14 cellular contexts compared by ENCODE assay signal in the genomic region with DNA sequence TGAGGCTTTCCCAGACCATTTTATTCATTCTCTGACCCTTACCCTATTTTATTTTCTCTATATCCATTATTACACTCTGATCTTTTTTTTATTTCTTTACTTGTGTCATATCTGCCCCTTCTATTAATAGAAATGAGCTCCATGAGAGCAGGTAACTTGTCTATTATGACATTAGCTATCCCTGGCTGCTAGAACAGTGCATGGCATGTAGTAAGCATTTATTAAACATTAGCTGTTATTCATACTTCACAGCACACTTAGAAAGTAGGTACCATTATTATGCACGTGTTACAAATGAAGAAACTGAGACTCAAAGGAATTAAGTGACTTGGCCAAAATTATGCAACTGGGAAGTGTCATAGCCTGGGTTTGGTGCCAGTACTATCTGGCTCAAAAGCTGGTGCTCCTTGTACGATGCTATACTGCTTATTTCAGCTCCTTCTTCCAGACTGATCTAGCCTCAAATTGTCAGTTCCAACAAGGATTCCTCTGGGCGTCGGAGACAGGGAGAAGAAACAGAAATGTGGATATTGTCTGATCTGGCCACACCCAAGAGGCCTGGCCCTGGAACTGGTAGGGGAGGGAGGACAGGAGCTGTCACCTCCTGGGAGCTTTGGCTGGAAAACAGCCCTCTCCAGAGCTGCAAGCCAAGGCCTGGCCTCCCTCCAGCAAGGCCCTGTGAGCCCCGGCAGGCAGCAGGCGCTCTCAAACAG. TPM values are rescaled to one million over a fixed set of nuclear protein-coding genes. Genes with fewer than 3 reads are reported as not detected.
DNase-seq lines count a peak whose midpoint lies in the region; ATAC-seq and TF ChIP-seq lines count a peak whose summit lies in the region.
"Had no signal": no experiment of that assay in that cellular context is flagged by ENCODE, and none has a peak within 500 bp of the region (broad histone marks: within the 10 kb centered on the region; RNA-seq: fewer than 3 reads in every experiment).

No MANE protein-coding gene starts in this region.

- CTCF ChIA-PET in HEK293 (lab: Yijun Ruan, JAX): interaction anchor here (0.6 to 2.1 kb wide), 6 partner anchors 21 to 294 kb away, joined by 3 to 7 read pairs (median 4); no protein-coding TSS in a partner anchor

- H3K4me1 ChIP-seq in HEK293 (ENCODE audit: control insufficient read depth, insufficient read depth, low read length) (no peaks in the 10 kb centered on the region), body of pancreas (peaks cover 5% of the 10 kb centered on the region), right cardiac atrium (ENCODE audit: control insufficient read depth, insufficient read depth, low read length) (no peaks in the 10 kb centered on the region), stomach smooth muscle (ENCODE audit: control insufficient read depth, insufficient read depth, low read length) (peaks cover 16% of the 10 kb centered on the region)

- no peak overlapping the region for H3K4me3 ChIP-seq in HEK293 (ENCODE audit: low read depth, low read length)
- H3K4me3 ChIP-seq in body of pancreas: no peak overlapping the region
- H3K4me3 ChIP-seq in right cardiac atrium (ENCODE audit: low read length): no peak overlapping the region
- H3K4me3 ChIP-seq in stomach smooth muscle (ENCODE audit: low read length in 2 of 2): peak overlapping the region in 1 of 2 donors; percentile 1
- H3K4me3 ChIP-seq: GM12878, ovary had no signal

- H3K36me3 Mint-ChIP-seq in activated T-cell treated with anti-CD3 and anti-CD28 coated beads, Interleukin-2, amount 50 U/mL, for 4 hours (ENCODE audit: insufficient read depth): no peaks in the 10 kb centered on the region
- H3K36me3 Mint-ChIP-seq: brain, type B pancreatic cell had no signal

- H3K9me3 Mint-ChIP-seq in activated T-cell treated with anti-CD3 and anti-CD28 coated beads, Interleukin-2, amount 50 U/mL, for 4 hours: no peaks in the 10 kb centered on the region
- H3K9me3 Mint-ChIP-seq: brain, type B pancreatic cell had no signal

- TF ChIP-seq POLR2A in body of pancreas (IDR thresholded peaks at IDR 0.05): no peak

- WGBS in body of pancreas, 2 donors: 48 to 50% methylated on average over 6 of the region's 6 CpGs
- WGBS in right cardiac atrium: 28% methylated on average over 6 of the region's 6 CpGs

- no peak for TF ChIP-seq CTCF in HEK293 (tag by site-specific recombination; IDR thresholded peaks at IDR 0.05)
- no peak for TF ChIP-seq CTCF in body of pancreas (IDR thresholded peaks at IDR 0.05)

- no peaks in the 10 kb centered on the region for H3K27me3 Mint-ChIP-seq in activated T-cell treated with anti-CD3 and anti-CD28 coated beads, Interleukin-2, amount 50 U/mL, for 4 hours (ENCODE audit: low read depth)
- H3K27me3 Mint-ChIP-seq: brain, type B pancreatic cell had no signal

- ATAC-seq in body of pancreas (peak; percentile 42), right cardiac atrium (peak; percentile 89 to 95), HG02642 (IDR thresholded peaks at IDR 0.05; ENCODE audit: poor library complexity, unreplicated experiment) (no peak), HG03025 (IDR thresholded peaks at IDR 0.05; ENCODE audit: low FRiP score, unreplicated experiment) (no peak)
- no peak for ATAC-seq in activated T-cell treated with anti-CD3 and anti-CD28 coated beads, Interleukin-2, amount 50 U/mL, for 4 hours

- H3K27ac ChIP-seq in HEK293 (ENCODE audit: extremely low read depth, low read depth, low read length) (no peak overlapping the region), body of pancreas (no peak overlapping the region), right cardiac atrium (ENCODE audit: low read length) (peak overlapping the region; percentile 86), stomach smooth muscle (ENCODE audit: low read length) (peak overlapping the region; percentile 68)
- H3K27ac ChIP-seq: ovary had no signal

- H3K9me3 ChIP-seq in HEK293 (ENCODE audit: control insufficient read depth, insufficient read depth, low read depth, low read length) (no peaks in the 10 kb centered on the region), body of pancreas (no peaks in the 10 kb centered on the region), right cardiac atrium (ENCODE audit: control insufficient read depth, low read length) (no peaks in the 10 kb centered on the region), stomach smooth muscle (ENCODE audit: control insufficient read depth in 2 of 2, low read length in 2 of 2) (no peaks in the 10 kb centered on the region)
- H3K9me3 ChIP-seq: ovary had no signal

- no peak overlapping the region for H3K4me3 Mint-ChIP-seq in activated T-cell treated with anti-CD3 and anti-CD28 coated beads, Interleukin-2, amount 50 U/mL, for 4 hours
- H3K4me3 Mint-ChIP-seq: brain, type B pancreatic cell had no signal

- DNase-seq in body of pancreas: peak in 2 of 4 donors; percentile 28 to 32
- DNase-seq in right cardiac atrium: peak; percentile 76 to 92 (median 92)
- no peak for DNase-seq in dermis blood vessel endothelial cell
- DNase-seq in activated T-cell treated with anti-CD3 and anti-CD28 coated beads, Interleukin-2, amount 50 U/mL, for 4 hours: no peak
- DNase-seq: NCI-H1048 had no signal

- no peaks in the 10 kb centered on the region for H3K4me1 Mint-ChIP-seq in activated T-cell treated with anti-CD3 and anti-CD28 coated beads, Interleukin-2, amount 50 U/mL, for 4 hours (ENCODE audit: low read depth)

- POLR2A ChIA-PET in HEK293 (lab: Yijun Ruan, JAX): no interaction called here

- H3K36me3 ChIP-seq in HEK293 (ENCODE audit: control insufficient read depth in 2 of 2, insufficient read depth in 1 of 2, low read length in 2 of 2): no peaks in the 10 kb centered on the region
- H3K36me3 ChIP-seq in body of pancreas (replicated peaks in 1 of 2; ENCODE audit: insufficient read depth in 1 of 2, low read depth in 2 of 2): no peaks in the 10 kb centered on the region
- no peaks in the 10 kb centered on the region for H3K36me3 ChIP-seq in stomach smooth muscle (ENCODE audit: control insufficient read depth in 2 of 2, insufficient read depth in 2 of 2, low read length in 2 of 2)
- H3K36me3 ChIP-seq: ovary had no signal

- peak overlapping the region; percentile 16 to 47 for H3K9ac ChIP-seq in stomach smooth muscle (ENCODE audit: low read length in 2 of 2)

- intact Hi-C loops in body of pancreas (cut with DNase I) (no loop called here), right cardiac atrium (cut with DNase I) (no loop called here)

- H3K27me3 ChIP-seq in body of pancreas (no peaks in the 10 kb centered on the region), right cardiac atrium (ENCODE audit: control insufficient read depth, insufficient read depth) (no peaks in the 10 kb centered on the region), stomach smooth muscle (ENCODE audit: control insufficient read depth in 1 of 2, insufficient read depth in 2 of 2, low read length in 2 of 2) (no peaks in the 10 kb centered on the region)
- H3K27me3 ChIP-seq: ovary had no signal

TF ChIP-seq in HEK293, 187 proteins besides CTCF, POLR2A, EP300 and RAD21:
- TF ChIP-seq GLIS1 (tag by site-specific recombination; IDR thresholded peaks at IDR 0.05): peak; percentile 28; the same call in 1 of the 2 replicates
- no peak for TF ChIP-seq ZNF214 (tag by site-specific recombination; IDR thresholded peaks at IDR 0.05; ENCODE audit: borderline replicate concordance)
- peak; percentile 29; the same call in 1 of the 2 replicates for TF ChIP-seq ZIC2 (tag by site-specific recombination; IDR thresholded peaks at IDR 0.05)

RNA-seq across cellular contexts. Expression of gene NIPAL4, which starts 10.8 kb away (rescaled TPM):
- total RNA-seq in body of pancreas: not detected
- total RNA-seq in right cardiac atrium: 1 to 10 TPM in 1 of 4 donors, under 1 TPM in 3; 0.23 to 1.0 (median 0.49) TPM
- 0.16 TPM for polyA plus RNA-seq in right cardiac atrium
- not detected in 2 replicates for total RNA-seq in dermis blood vessel endothelial cell
- total RNA-seq in activated T-cell treated with anti-CD3 and anti-CD28 coated beads, Interleukin-2, amount 50 U/mL, for 4 hours: 1 to 10 TPM; 3.7 to 5.0 (median 3.8) TPM
- total RNA-seq: OCI-LY7 had no signal
- polyA plus RNA-seq: ovary had no signal

Comparison
In these comparisons a context has a peak if more than half of its experiments do, and no peak if none do; other contexts are left out.
1. H3K27ac ChIP-seq: peak in right cardiac atrium (single experiment) and stomach smooth muscle (single experiment); none in HEK293 (single experiment) and body of pancreas (0 of 4).
2. ATAC-seq: peak in body of pancreas (single experiment) and right cardiac atrium (2 of 2); none in HG02642 (single experiment), HG03025 (single experiment) and activated T-cell treated with anti-CD3 and anti-CD28 coated beads, Interleukin-2, amount 50 U/mL, for 4 hours (0 of 2).
3. DNase-seq: peak in right cardiac atrium (3 of 3); none in dermis blood vessel endothelial cell (single experiment) and activated T-cell treated with anti-CD3 and anti-CD28 coated beads, Interleukin-2, amount 50 U/mL, for 4 hours (single experiment).